ENCODE assay signal across 10 cellular contexts in genomic region chr3:105865867-105866350, GRCh38. TPM values are rescaled to one million over a fixed set of nuclear protein-coding genes. Genes with fewer than 3 reads are reported as not detected.
DNase-seq lines count a peak whose midpoint lies in the region; ATAC-seq, FAIRE-seq and TF ChIP-seq lines count a peak whose summit lies in the region.
"Had no signal": no experiment of that assay in that cellular context is flagged by ENCODE, and none has a peak within 500 bp of the region (broad histone marks: within the 10 kb centered on the region; RNA-seq: fewer than 3 reads in every experiment).

No MANE protein-coding gene starts in this region.

- RAD21 ChIA-PET in GM12878 (lab: Charles Lee; ENCODE audit: unreplicated experiment) = interaction anchor here (0.6 to 10.0 kb wide), 5 partner anchors 29 to 743 kb away, joined by 3 to 119 read pairs (median 3); no protein-coding TSS in a partner anchor

- intact Hi-C loops in left ventricle myocardium inferior (cut with micrococcal nuclease) = loop anchor here (10.0 kb wide), 1 partner anchor 171 kb away; no protein-coding TSS in a partner anchor
- intact Hi-C loops in left ventricle myocardium superior (cut with micrococcal nuclease) = loop anchor here (10.0 kb wide), 1 partner anchor 181 kb away; no protein-coding TSS in a partner anchor
- intact Hi-C loops in GM12878 (cut with micrococcal nuclease; ENCODE audit: unreplicated experiment) = loop anchor here (1.0 to 10.0 kb wide), 12 partner anchors 29 to 743 kb away; no protein-coding TSS in a partner anchor

- DNase-seq in left ventricle myocardium inferior = no peak
- DNase-seq in left ventricle myocardium superior = no peak
- no peak for DNase-seq in GM12878 (ENCODE audit: low read depth, low spot score)
- DNase-seq in epidermal melanocyte (ENCODE audit: insufficient read length, low spot score) = no peak
- DNase-seq: effector memory CD8-positive, alpha-beta T cell had no signal

- H3K4me2 ChIP-seq in GM12878 (ENCODE audit: control insufficient read depth, insufficient read depth) = peak overlapping the region; percentile 97

- CTCF ChIA-PET in GM12878 (lab: Yijun Ruan, JAX) = interaction anchor here (0.6 to 2.6 kb wide), 2 partner anchors 14 to 29 kb away, joined by 3 to 7 read pairs; no protein-coding TSS in a partner anchor

- SMC1A ChIA-PET in GM12878 (lab: Charles Lee; ENCODE audit: uncharacterized antibody, unreplicated experiment) = interaction anchor here (0.8 to 8.2 kb wide), 7 partner anchors 19 to 391 kb away, joined by 3 to 101 read pairs (median 15); no protein-coding TSS in a partner anchor

- H2AFZ ChIP-seq in GM12878 (ENCODE audit: control insufficient read depth, low read depth, low read length) = no peak overlapping the region

- H3K27me3 ChIP-seq in left ventricle myocardium inferior (ENCODE audit: low read depth) = no peaks in the 10 kb centered on the region
- H3K27me3 ChIP-seq in GM12878 (replicated peaks in 1 of 2; ENCODE audit: control insufficient read depth in 2 of 2, insufficient read depth in 2 of 2, low read length in 1 of 2) = no peaks in the 10 kb centered on the region

- peak overlapping the region; percentile 50 for H3K9ac ChIP-seq in GM12878 (ENCODE audit: control insufficient read depth, insufficient read depth, low read length)

- H3K36me3 ChIP-seq in left ventricle myocardium inferior = peaks cover 25% of the 10 kb centered on the region
- H3K36me3 ChIP-seq in GM12878 (ENCODE audit: control insufficient read depth in 2 of 2, insufficient read depth in 2 of 2, low read length in 1 of 2) = peaks cover 0 to 19% of the 10 kb centered on the region in 2 experiments; a peak in 2 of 4 replicates
- peaks cover 34% of the 10 kb centered on the region for H3K36me3 ChIP-seq in mesodermal cell (ENCODE audit: control insufficient read depth, insufficient read depth, low read length)
- H3K36me3 ChIP-seq in urinary bladder (ENCODE audit: insufficient read depth) = peaks cover 5% of the 10 kb centered on the region

- no peaks in the 10 kb centered on the region for H4K20me1 ChIP-seq in GM12878 (ENCODE audit: control insufficient read depth, insufficient read depth)

- ATAC-seq in left ventricle myocardium superior = no peak
- ATAC-seq in GM12878 = no peak
- no peak for ATAC-seq in HG02981 (IDR thresholded peaks at IDR 0.05; ENCODE audit: unreplicated experiment)
- ATAC-seq in HG02642 (IDR thresholded peaks at IDR 0.05; ENCODE audit: poor library complexity, unreplicated experiment) = no peak
- ATAC-seq: effector memory CD8-positive, alpha-beta T cell had no signal

- TF ChIP-seq POLR2A in GM12878 (IDR thresholded peaks at IDR 0.05; ENCODE audit: low read depth, low read length) = no peak

- H3K79me2 ChIP-seq in GM12878 (ENCODE audit: control insufficient read depth, insufficient read depth, low read length) = peaks cover 77% of the 10 kb centered on the region

- H3K27ac ChIP-seq in left ventricle myocardium inferior (replicated peaks) (peak overlapping the region; percentile 99), GM12878 (ENCODE audit: control insufficient read depth, insufficient read depth) (peak overlapping the region; percentile 94), mesodermal cell (ENCODE audit: low read depth, low read length, severe bottlenecking) (no peak overlapping the region), urinary bladder (ENCODE audit: low read depth) (no peak overlapping the region)

- in situ Hi-C loops in GM12878 (cut with MboI) = loop anchor here (25.0 kb wide), 1 partner anchor 746 kb away; no protein-coding TSS in a partner anchor

- TF ChIP-seq EP300 in GM12878 (IDR thresholded peaks at IDR 0.05; ENCODE audit: borderline replicate concordance in 1 of 2, control insufficient read depth in 1 of 2, low read depth in 2 of 2, low read length in 2 of 2) = no peak

- POLR2A ChIA-PET in GM12878 (lab: Charles Lee) = interaction anchor here (1.0 to 1.1 kb wide), 2 partner anchors 29 to 391 kb away, joined by 3 to 4 read pairs; no protein-coding TSS in a partner anchor

- TF ChIP-seq CTCF in left ventricle myocardium inferior (IDR thresholded peaks at IDR 0.05; ENCODE audit: borderline replicate concordance) (no peak), GM12878 (IDR thresholded peaks at IDR 0.05 in 2 of 3, conservative IDR thresholded peaks at IDR 0.05 in 1 of 3; ENCODE audit: control insufficient read depth in 2 of 3, extremely low read depth in 1 of 3, insufficient read depth in 1 of 3, low read depth in 3 of 3, low read length in 3 of 3) (no peak)

- H3K4me3 ChIP-seq in left ventricle myocardium inferior = peak overlapping the region; percentile 96
- peak overlapping the region; percentile 59 for H3K4me3 ChIP-seq in GM12878
- H3K4me3 ChIP-seq in mesodermal cell (ENCODE audit: extremely low read depth, insufficient read depth, low read length, poor library complexity, severe bottlenecking) = peak overlapping the region; percentile 85
- peak overlapping the region; percentile 28 for H3K4me3 ChIP-seq in urinary bladder (ENCODE audit: low read depth, low read length)

- no peak for FAIRE-seq in GM12878 (lab: Jason Lieb, UNC)
- FAIRE-seq: TTC549 had no signal

- H3K4me1 ChIP-seq in left ventricle myocardium inferior (peaks cover 89% of the 10 kb centered on the region), GM12878 (ENCODE audit: control insufficient read depth, insufficient read depth, low read length) (peaks cover 20% of the 10 kb centered on the region), mesodermal cell (ENCODE audit: control insufficient read depth, insufficient read depth, low read length, poor library complexity, severe bottlenecking) (no peaks in the 10 kb centered on the region), urinary bladder (ENCODE audit: insufficient read depth) (no peaks in the 10 kb centered on the region)

- 95% methylated on average over 1 of the region's 1 CpG for WGBS in GM12878 (ENCODE audit: insufficient coverage, insufficient replicate concordance, low lambda C conversion rate, missing lambda C conversion rate)
- no CpG with 5 or more reads among the region's 1 CpG for WGBS in mesodermal cell (ENCODE audit: insufficient coverage in 2 of 2), 2 experiments
- 69% methylated on average over 1 of the region's 1 CpG for WGBS in urinary bladder

- H3K9me3 ChIP-seq in left ventricle myocardium inferior (replicated peaks) (no peaks in the 10 kb centered on the region), GM12878 (replicated peaks; ENCODE audit: control insufficient read depth, insufficient read depth, low read length) (no peaks in the 10 kb centered on the region), mesodermal cell (ENCODE audit: control insufficient read depth, low read length) (no peaks in the 10 kb centered on the region)

- TF ChIP-seq RAD21 in GM12878 (IDR thresholded peaks at IDR 0.05; ENCODE audit: insufficient read depth, low read depth, low read length) = no peak

- no TSS peak for BruUV-seq in GM12878 (replicated peaks; lab: Mats Ljungman, UMichigan)

TF ChIP-seq in GM12878, 131 proteins besides CTCF, POLR2A, EP300 and RAD21 (continues in another document):
- no peak for TF ChIP-seq STAT3 (IDR thresholded peaks at IDR 0.05; ENCODE audit: low read depth, low read length)
- peak; percentile 74; the same call in 1 of the 2 replicates for TF ChIP-seq ATF7 (IDR thresholded peaks at IDR 0.05; ENCODE audit: low read depth)
- no peak for TF ChIP-seq MEF2B (IDR thresholded peaks at IDR 0.05; ENCODE audit: partially characterized antibody, poor library complexity, severe bottlenecking)
- TF ChIP-seq MTA2 (IDR thresholded peaks at IDR 0.05; ENCODE audit: low read depth) = no peak
- TF ChIP-seq PKNOX1 (IDR thresholded peaks at IDR 0.05) = no peak
- no peak for TF ChIP-seq IRF3 (IDR thresholded peaks at IDR 0.05)
- no peak for TF ChIP-seq FOXM1 (IDR thresholded peaks at IDR 0.05; ENCODE audit: low read depth, low read length)

RNA-seq across cellular contexts. Expression of gene CBLB, which starts 2.9 kb away (rescaled TPM):
- total RNA-seq in left ventricle myocardium inferior (46.7 TPM), left ventricle myocardium superior (60.3 TPM), GM12878 (2014; rRNA removed) (27.3 and 28.9 TPM in 2 replicates), GM12878 (2014; rRNA removed; fragmentation: Illumina TruSeq; extraction: Trizol) (40.5 and 45.0 TPM in 2 replicates), GM12878 (2021) (56.4 and 57.6 TPM in 2 replicates), urinary bladder (126 TPM)
- 1,014 and 1,112 TPM in 2 replicates for total RNA-seq in GM12878 (2013; cell fraction: nucleolus; rRNA removed)
- 23.4 TPM for polyA plus RNA-seq in GM12878 (2011; ENCODE audit: low read depth)
- polyA plus RNA-seq in GM12878 (2011; rRNA removed) (107 and 119 TPM in 2 replicates), GM12878 (2014; fragmentation: Illumina TruSeq; extraction: Trizol) (46.3 and 51.7 TPM in 2 replicates), GM12878 (2014; fragmentation: Nextera tagmentation; extraction: Ambion mirVana) (10 to 100 TPM; 17.2 to 17.6 TPM), GM12878 (2014; rRNA removed) (30.4 and 30.8 TPM in 2 replicates), GM12878 (2016; fragmentation: Nextera tagmentation; extraction: Ambion mirVana) (10 to 100 TPM; 43.4 to 47.4 TPM), urinary bladder (14.4 TPM)
- 49.4 and 66.2 TPM in 2 replicates for polyA plus RNA-seq in GM12878 (2011; cell fraction: cytosol; rRNA removed)
- polyA plus RNA-seq in GM12878 (2011; cell fraction: nucleus; rRNA removed) = 101 and 108 TPM in 2 replicates
- polyA plus RNA-seq in GM12878 (2012) = 36.8 and 37.8 TPM in 2 replicates
- 146 and 149 TPM in 2 replicates for polyA minus RNA-seq in GM12878 (2011; rRNA and poly(A)+ RNA removed)
- polyA minus RNA-seq in GM12878 (2011; cell fraction: cytosol; rRNA and poly(A)+ RNA removed) = 29.0 and 34.4 TPM in 2 replicates
- polyA minus RNA-seq in GM12878 (2011; cell fraction: nucleus; rRNA and poly(A)+ RNA removed) = 262 and 381 TPM in 2 replicates
- 34.5 TPM for polyA plus RNA-seq in mesodermal cell (2013, experiment 1 of 2)
- 32.2 TPM for polyA plus RNA-seq in mesodermal cell (2013, experiment 2 of 2)

Comparison
In these comparisons a context has a peak if more than half of its experiments do, and no peak if none do; other contexts are left out.
1. H3K27ac ChIP-seq: peak in left ventricle myocardium inferior (single experiment) and GM12878 (single experiment); none in mesodermal cell (single experiment) and urinary bladder (single experiment).
2. H3K4me3 ChIP-seq: peak in every context shown above with its lines; median percentile 96 in left ventricle myocardium inferior; 85 in mesodermal cell; 59 in GM12878; 28 in urinary bladder.